In genomic region chr3:119470851-119471250, GRCh38 we compare ENCODE assay signal across 21 cellular contexts. TPM values are rescaled to one million over a fixed set of nuclear protein-coding genes. Genes with fewer than 3 reads are reported as not detected.
DNase-seq lines count a peak whose midpoint lies in the region; ATAC-seq and TF ChIP-seq lines count a peak whose summit lies in the region.
"Had no signal": no experiment of that assay in that cellular context is flagged by ENCODE, and none has a peak within 500 bp of the region (broad histone marks: within the 10 kb centered on the region; RNA-seq: fewer than 3 reads in every experiment).

No MANE protein-coding gene starts in this region.

- no peak for TF ChIP-seq EP300 in transverse colon (IDR thresholded peaks at IDR 0.05; ENCODE audit: low read depth)

- no TSS peak for BruUV-seq in Calu3 (replicated peaks; lab: Mats Ljungman, UMichigan)

- TF ChIP-seq POLR2A in transverse colon (IDR thresholded peaks at IDR 0.05), result no peak

- H3K27ac ChIP-seq in transverse colon, result peak overlapping the region in 3 of 4 donors; percentile 21 to 60 (median 50)
- H3K27ac ChIP-seq: neutrophil, uterus had no signal

- no peaks in the 10 kb centered on the region for H3K27me3 Mint-ChIP-seq in activated naive CD4-positive, alpha-beta T cell treated with anti-CD3 and anti-CD28 coated beads, Interleukin-2, amount 50 U/mL, for 24 hours
- H3K27me3 Mint-ChIP-seq in T-cell (no peaks in the 10 kb centered on the region), memory B cell (no peaks in the 10 kb centered on the region), Calu3 (ENCODE audit: unreplicated experiment) (no peaks in the 10 kb centered on the region)

- no peaks in the 10 kb centered on the region for H3K9me3 Mint-ChIP-seq in activated naive CD4-positive, alpha-beta T cell treated with anti-CD3 and anti-CD28 coated beads, Interleukin-2, amount 50 U/mL, for 24 hours
- H3K9me3 Mint-ChIP-seq in activated naive CD4-positive, alpha-beta T cell treated with anti-CD3 and anti-CD28 coated beads, Interleukin-2, amount 50 U/mL, for 72 hours, result no peaks in the 10 kb centered on the region
- H3K9me3 Mint-ChIP-seq in T-cell, result no peaks in the 10 kb centered on the region
- H3K9me3 Mint-ChIP-seq in memory B cell, result no peaks in the 10 kb centered on the region
- H3K9me3 Mint-ChIP-seq in Calu3 (ENCODE audit: low read depth, unreplicated experiment), result no peaks in the 10 kb centered on the region

- intact Hi-C loops in transverse colon (cut with DNase I; ENCODE audit: low total_unique reads) (no loop called here), Calu3 (cut with micrococcal nuclease; ENCODE audit: unreplicated experiment) (no loop called here)

- DNase-seq in activated naive CD4-positive, alpha-beta T cell treated with anti-CD3 and anti-CD28 coated beads, Interleukin-2, amount 50 U/mL, for 72 hours (ENCODE audit: low spot score in 2 of 2), result no peak
- DNase-seq in T-cell, result no peak
- no peak for DNase-seq in memory B cell (ENCODE audit: low spot score in 2 of 2)
- DNase-seq in transverse colon, result peak; percentile 27
- DNase-seq in DMS114 treated with DMSO at 0.1 percent for 48 hours (lab: John Stamatoyannopoulos, UW; ENCODE audit: unreplicated experiment), result no peak
- no peak for DNase-seq in Calu3
- DNase-seq: ACHN; Caco-2; effector CD8-positive, alpha-beta T cell; head of caudate nucleus; NCI-H1092; NCI-H2081; NCI-H510A; retina; Right ventricle myocardium superior; stimulated activated naive CD4-positive, alpha-beta T cell treated with Interleukin-2 at 50 U/mL for 16 hours; uterus had no signal

- no peak for ATAC-seq in activated naive CD4-positive, alpha-beta T cell treated with anti-CD3 and anti-CD28 coated beads, Interleukin-2, amount 50 U/mL, for 72 hours
- ATAC-seq in T-cell (replicated peaks in 1 of 4) (no peak), memory B cell (ENCODE audit: low read depth) (no peak), HG02759 (IDR thresholded peaks at IDR 0.05; ENCODE audit: unreplicated experiment) (no peak)
- ATAC-seq: K562 had no signal

- H3K36me3 ChIP-seq in transverse colon, result peaks cover 0 to 15% (median 0%) of the 10 kb centered on the region in 4 donors
- H3K36me3 ChIP-seq: neutrophil, uterus had no signal

- H3K36me3 Mint-ChIP-seq in activated naive CD4-positive, alpha-beta T cell treated with anti-CD3 and anti-CD28 coated beads, Interleukin-2, amount 50 U/mL, for 24 hours, result peaks cover 11% of the 10 kb centered on the region
- H3K36me3 Mint-ChIP-seq in activated naive CD4-positive, alpha-beta T cell treated with anti-CD3 and anti-CD28 coated beads, Interleukin-2, amount 50 U/mL, for 72 hours, result peaks cover 8 to 30% of the 10 kb centered on the region in 2 donors
- H3K36me3 Mint-ChIP-seq in T-cell (peaks cover 16% of the 10 kb centered on the region), memory B cell (peaks cover 13% of the 10 kb centered on the region), Calu3 (ENCODE audit: insufficient read depth, unreplicated experiment) (peaks cover 25% of the 10 kb centered on the region)

- WGBS in transverse colon (ENCODE audit: low coverage in 1 of 2), 2 donors, result 53 to 57% methylated on average over 6 of the region's 6 CpGs

- no peaks in the 10 kb centered on the region for H3K27me3 ChIP-seq in transverse colon
- H3K27me3 ChIP-seq: neutrophil, uterus had no signal

- peaks cover 31% of the 10 kb centered on the region for H3K4me1 Mint-ChIP-seq in activated naive CD4-positive, alpha-beta T cell treated with anti-CD3 and anti-CD28 coated beads, Interleukin-2, amount 50 U/mL, for 24 hours
- H3K4me1 Mint-ChIP-seq in T-cell, result peaks cover 28 to 33% (median 32%) of the 10 kb centered on the region in 3 donors
- H3K4me1 Mint-ChIP-seq in memory B cell, result peaks cover 27% of the 10 kb centered on the region
- H3K4me1 Mint-ChIP-seq in Calu3 (ENCODE audit: low read depth, unreplicated experiment), result peaks cover 14% of the 10 kb centered on the region

- POLR2A ChIA-PET in T-cell (lab: Charles Lee), result interaction anchor here in 1 of 2 donors (0.5 kb wide), 1 partner anchor 7 kb away, joined by 4 read pairs; the partner anchor contains the start of gene TMEM39A

- peaks cover 9 to 31% (median 20%) of the 10 kb centered on the region in 4 donors for H3K4me1 ChIP-seq in transverse colon

- TF ChIP-seq CTCF in transverse colon (IDR thresholded peaks at IDR 0.05), result no peak
- TF ChIP-seq CTCF in Calu3 (IDR thresholded peaks at IDR 0.05; ENCODE audit: unreplicated experiment), result no peak

- in situ Hi-C loops in transverse colon (cut with MboI; ENCODE audit: low pct_ligation_motif_present in 1 of 4, low pct_unique_long_range_greater_than_20kb in 1 of 4, low sequenced_read_pairs in 3 of 4), result no loop called here

- peak overlapping the region in 1 of 4 donors; percentile 7 for H3K4me3 ChIP-seq in transverse colon
- H3K4me3 ChIP-seq: K562, uterus had no signal

- CTCF ChIA-PET in T-cell (lab: Charles Lee), result interaction anchor here (0.5 to 0.6 kb wide), 2 partner anchors 18 to 877 kb away, joined by 3 to 6 read pairs; no protein-coding TSS in a partner anchor
- CTCF ChIA-PET in Calu3 (lab: Charles Lee), result no interaction called here

- H3K9me3 ChIP-seq in transverse colon, result no peaks in the 10 kb centered on the region
- H3K9me3 ChIP-seq: Caco-2, neutrophil, uterus had no signal

- H3K4me3 Mint-ChIP-seq in activated naive CD4-positive, alpha-beta T cell treated with anti-CD3 and anti-CD28 coated beads, Interleukin-2, amount 50 U/mL, for 24 hours, result peak overlapping the region; percentile 96
- H3K4me3 Mint-ChIP-seq in T-cell, result peak overlapping the region; percentile 26 to 93 (median 91)
- H3K4me3 Mint-ChIP-seq in memory B cell, result no peak overlapping the region
- no peak overlapping the region for H3K4me3 Mint-ChIP-seq in Calu3 (ENCODE audit: low read depth, unreplicated experiment)

- H3K27ac Mint-ChIP-seq in activated naive CD4-positive, alpha-beta T cell treated with anti-CD3 and anti-CD28 coated beads, Interleukin-2, amount 50 U/mL, for 24 hours, result peak overlapping the region; percentile 56
- peak overlapping the region in 1 of 2 donors; percentile 58 for H3K27ac Mint-ChIP-seq in activated naive CD4-positive, alpha-beta T cell treated with anti-CD3 and anti-CD28 coated beads, Interleukin-2, amount 50 U/mL, for 72 hours
- no peak overlapping the region for H3K27ac Mint-ChIP-seq in T-cell
- H3K27ac Mint-ChIP-seq in memory B cell, result peak overlapping the region; percentile 49
- no peak overlapping the region for H3K27ac Mint-ChIP-seq in Calu3 (ENCODE audit: unreplicated experiment)

RNA-seq across cellular contexts. Expression of gene POGLUT1, which starts 2.1 kb away (rescaled TPM):
- total RNA-seq in activated naive CD4-positive, alpha-beta T cell treated with anti-CD3 and anti-CD28 coated beads, Interleukin-2, amount 50 U/mL, for 72 hours, result 10 to 100 TPM in 1 of 2 donors, 1 to 10 TPM in 1; 8.3 to 16.9 TPM
- total RNA-seq in T-cell, result 10 to 100 TPM; 28.2 to 43.6 (median 36.4) TPM
- 10 to 100 TPM in 2 of 4 donors, 1 to 10 TPM in 2; 1.5 to 16.7 (median 8.4) TPM for total RNA-seq in transverse colon
- 10.3 and 13.3 TPM in 2 replicates for total RNA-seq in Calu3 (2022)

RNA-seq across cellular contexts. Expression of gene TMEM39A, which starts 7.4 kb away (rescaled TPM):
- total RNA-seq in activated naive CD4-positive, alpha-beta T cell treated with anti-CD3 and anti-CD28 coated beads, Interleukin-2, amount 50 U/mL, for 72 hours, result 10 to 100 TPM; 42.8 to 56.9 TPM
- total RNA-seq in T-cell (10 to 100 TPM; 35.4 to 59.5 (median 38.7) TPM), transverse colon (10 to 100 TPM in 3 of 4 donors, 1 to 10 TPM in 1; 7.1 to 38.4 (median 32.1) TPM), Calu3 (2022) (48.6 and 54.3 TPM in 2 replicates)

RNA-seq across cellular contexts. Expression of gene TIMMDC1, which starts 27.5 kb away (rescaled TPM):
- 10 to 100 TPM; 54.9 to 79.2 TPM for total RNA-seq in activated naive CD4-positive, alpha-beta T cell treated with anti-CD3 and anti-CD28 coated beads, Interleukin-2, amount 50 U/mL, for 72 hours
- 10 to 100 TPM; 35.9 to 74.3 (median 68.0) TPM for total RNA-seq in T-cell
- total RNA-seq in transverse colon, result 10 to 100 TPM; 25.7 to 50.8 (median 35.0) TPM
- total RNA-seq in Calu3 (2022), result 82.1 and 84.1 TPM in 2 replicates

Comparison
In these comparisons a context has a peak if more than half of its experiments do, and no peak if none do; other contexts are left out.
1. H3K27ac Mint-ChIP-seq: peak in activated naive CD4-positive, alpha-beta T cell treated with anti-CD3 and anti-CD28 coated beads, Interleukin-2, amount 50 U/mL, for 24 hours (single experiment) and memory B cell (single experiment); none in T-cell (0 of 2) and Calu3 (single experiment).
2. H3K4me3 Mint-ChIP-seq: peak in activated naive CD4-positive, alpha-beta T cell treated with anti-CD3 and anti-CD28 coated beads, Interleukin-2, amount 50 U/mL, for 24 hours (single experiment) and T-cell (3 of 3); none in memory B cell (single experiment) and Calu3 (single experiment).